29 cellular contexts compared by ENCODE assay signal in the genomic region with DNA sequence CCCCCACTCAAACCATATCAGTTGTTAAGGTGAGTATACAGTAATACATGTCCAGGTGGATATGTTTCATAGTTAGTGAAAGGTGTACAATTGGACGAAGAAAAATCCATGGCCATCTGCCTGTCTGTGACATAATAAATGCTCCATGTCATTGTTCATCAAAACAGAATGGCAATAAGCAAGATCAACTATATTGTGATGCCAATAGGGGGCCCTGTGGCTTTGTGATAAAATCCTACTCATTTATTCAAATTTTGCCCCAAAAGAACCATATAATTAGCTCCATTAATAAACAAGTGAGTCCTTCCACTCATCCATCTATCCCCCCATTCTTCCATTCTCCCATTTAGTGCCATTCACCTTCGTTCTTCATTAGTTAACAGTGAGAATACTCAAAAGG.
DNase-seq lines count a peak whose midpoint lies in the region; ATAC-seq, FAIRE-seq and TF ChIP-seq lines count a peak whose summit lies in the region.
"Had no signal": no experiment of that assay in that cellular context is flagged by ENCODE, and none has a peak within 500 bp of the region (broad histone marks: within the 10 kb centered on the region; RNA-seq: fewer than 3 reads in every experiment).

No MANE protein-coding gene starts in this region.

- H3K9me3 Mint-ChIP-seq in stimulated activated naive CD8-positive, alpha-beta T cell treated with anti-CD3 and anti-CD28 coated beads, Interleukin-15, amount 100 ng/mL, for 72 hours = peaks cover 7 to 28% of the 10 kb centered on the region in 2 donors
- H3K9me3 Mint-ChIP-seq: activated T-helper 1 cell treated with anti-CD3 and anti-CD28 coated beads, Interleukin-12 subunit alpha, Interleukin-12 subunit beta, Interleukin-2, Interleukin-4 antibody, amounts not matched to agents 30 ng/mL and 10 ng/mL and 1 ng/mL, durations not matched to agents 14 hours and 24 hours and 36 hours; nephron progenitor cell; WTC11 had no signal

- no TSS peak for BruUV-seq in IMR-90 (replicated peaks; lab: Mats Ljungman, UMichigan)

- H3K4ac ChIP-seq in IMR-90 (ENCODE audit: low read depth, low read length) = no peak overlapping the region

- no peak overlapping the region for H3K4me3 Mint-ChIP-seq in stimulated activated naive CD8-positive, alpha-beta T cell treated with anti-CD3 and anti-CD28 coated beads, Interleukin-15, amount 100 ng/mL, for 72 hours
- H3K4me3 Mint-ChIP-seq: activated T-helper 1 cell treated with anti-CD3 and anti-CD28 coated beads, Interleukin-12 subunit alpha, Interleukin-12 subunit beta, Interleukin-2, Interleukin-4 antibody, amounts not matched to agents 30 ng/mL and 10 ng/mL and 1 ng/mL, durations not matched to agents 14 hours and 24 hours and 36 hours; CD4-positive, CD25-positive, alpha-beta regulatory T cell; nephron progenitor cell; stimulated activated naive B cell treated with anti-CD40 and anti-IgM and Interleukin-4, amounts not matched to agents 10 μg/mL and 1 μg/mL and 100 μg/mL, for 72 hours; WTC11 had no signal

- TF ChIP-seq POLR2A in IMR-90 (IDR thresholded peaks at IDR 0.05; ENCODE audit: low read depth, low read length) = no peak

- POLR2A ChIA-PET in IMR-90 (lab: Charles Lee; ENCODE audit: unreplicated experiment) = no interaction called here

- no peak overlapping the region for H2BK15ac ChIP-seq in IMR-90 (ENCODE audit: low read depth, low read length)

- no peak overlapping the region for H2AK5ac ChIP-seq in IMR-90 (ENCODE audit: low read depth, low read length)

- in situ Hi-C loops in IMR-90 (cut with MboI; ENCODE audit: low sequenced_read_pairs) (no loop called here), brain microvascular endothelial cell (cut with HindIII; ENCODE audit: low pct_ligation_motif_present, low sequenced_read_pairs) (no loop called here)

- dilution Hi-C loops in IMR-90 (cut with HindIII; ENCODE audit: low sequenced_read_pairs, unreplicated experiment) = no loop called here

- TF ChIP-seq RAD21 in IMR-90 (IDR thresholded peaks at IDR 0.05; ENCODE audit: low read length) = no peak

- H4K20me1 ChIP-seq in IMR-90 (ENCODE audit: insufficient read depth, low read length) = no peaks in the 10 kb centered on the region

- DNase-seq in NCI-H748 treated with DMSO at 0.1 percent for 48 hours (lab: John Stamatoyannopoulos, UW) = peak; percentile 52
- no peak for DNase-seq in NCI-H748 (lab: John Stamatoyannopoulos, UW; ENCODE audit: unreplicated experiment)
- DNase-seq in IMR-90 = no peak
- peak; percentile 14 for DNase-seq in WERI-Rb-1
- DNase-seq in brain microvascular endothelial cell = no peak
- DNase-seq in urothelium cell line (ENCODE audit: low spot score) = no peak
- no peak for DNase-seq in stimulated activated naive CD8-positive, alpha-beta T cell treated with anti-CD3 and anti-CD28 coated beads, Interleukin-15, amount 100 ng/mL, for 72 hours
- DNase-seq: activated CD4-positive, alpha-beta T cell treated with anti-CD3 and anti-CD28 coated beads, Interleukin-2, amount 50 U/mL, for 1 hour; activated naive CD4-positive, alpha-beta T cell treated with anti-CD3 and anti-CD28 coated beads, Interleukin-2, amount 50 U/mL, for 16 hours; CD4-positive, CD25-positive, alpha-beta regulatory T cell; DMS 273 treated with DMSO at 0.1 percent for 48 hours; GM23248; head of caudate nucleus; kidney glomerular epithelial cell; MV-4-11; NCI-H1930; nephron progenitor cell; pancreas; spleen; stimulated activated CD4-positive, alpha-beta T cell treated with anti-CD3 and anti-CD28 coated beads, Interleukin-2, amount 100 ng/mL, for 48 hours; stimulated activated naive B cell treated with anti-CD40 and anti-IgM and Interleukin-4, amounts not matched to agents 10 μg/mL and 1 μg/mL and 100 μg/mL, for 72 hours; SW 1271; T1000; testis had no signal

- H3K4me1 Mint-ChIP-seq in stimulated activated naive CD8-positive, alpha-beta T cell treated with anti-CD3 and anti-CD28 coated beads, Interleukin-15, amount 100 ng/mL, for 72 hours = no peaks in the 10 kb centered on the region
- H3K4me1 Mint-ChIP-seq: CD4-positive, CD25-positive, alpha-beta regulatory T cell; stimulated activated naive B cell treated with anti-CD40 and anti-IgM and Interleukin-4, amounts not matched to agents 10 μg/mL and 1 μg/mL and 100 μg/mL, for 72 hours had no signal

- H3K27me3 ChIP-seq in IMR-90 (ENCODE audit: control insufficient read depth, insufficient read depth, low read length) (no peaks in the 10 kb centered on the region), WERI-Rb-1 (ENCODE audit: insufficient read depth, low read depth, severe bottlenecking) (no peaks in the 10 kb centered on the region), brain microvascular endothelial cell (replicated peaks) (no peaks in the 10 kb centered on the region)
- H3K27me3 ChIP-seq: pancreas, spleen, testis, vagina had no signal

- H4K91ac ChIP-seq in IMR-90 (ENCODE audit: insufficient read depth, low read depth, low read length) = no peak overlapping the region

- no peak overlapping the region for H4K8ac ChIP-seq in IMR-90 (ENCODE audit: low read depth in 2 of 2, low read length in 2 of 2)

- no peaks in the 10 kb centered on the region for H3K4me1 ChIP-seq in IMR-90 (ENCODE audit: control insufficient read depth, insufficient read depth, low read length)
- H3K4me1 ChIP-seq: pancreas, spleen, testis, vagina had no signal

- FAIRE-seq in urothelium cell line (lab: Jason Lieb, UNC) = no peak
- FAIRE-seq: G401.6, GM18507, pancreas had no signal

- WGBS in IMR-90 (ENCODE audit: extremely low coverage in 2 of 2, insufficient read length in 1 of 2), 2 experiments = no CpG with 5 or more reads among the region's 2 CpGs

- H3K4me2 ChIP-seq in IMR-90 (ENCODE audit: low read depth, low read length) = no peak overlapping the region

- no peaks in the 10 kb centered on the region for H3K27me3 Mint-ChIP-seq in stimulated activated naive CD8-positive, alpha-beta T cell treated with anti-CD3 and anti-CD28 coated beads, Interleukin-15, amount 100 ng/mL, for 72 hours
- H3K27me3 Mint-ChIP-seq: stimulated activated naive B cell treated with anti-CD40 and anti-IgM and Interleukin-4, amounts not matched to agents 10 μg/mL and 1 μg/mL and 100 μg/mL, for 72 hours had no signal

- no peak overlapping the region for H2BK120ac ChIP-seq in IMR-90 (ENCODE audit: low read depth, low read length)

- H2BK5ac ChIP-seq in IMR-90 (ENCODE audit: low read depth, low read length, poor library complexity, severe bottlenecking) = no peak overlapping the region

- no peak overlapping the region for H2AFZ ChIP-seq in IMR-90 (replicated peaks; ENCODE audit: low read length, poor library complexity)
- H2AFZ ChIP-seq: GM23248 had no signal

- no peak overlapping the region for H3K23ac ChIP-seq in IMR-90 (ENCODE audit: low read depth, low read length)

- no peak overlapping the region for H2BK20ac ChIP-seq in IMR-90 (ENCODE audit: low read depth, low read length)

- no peaks in the 10 kb centered on the region for H3K9me1 ChIP-seq in IMR-90 (ENCODE audit: insufficient read depth, low read length)

- H3K36me3 ChIP-seq in IMR-90 (ENCODE audit: control insufficient read depth, insufficient read depth, low read length) (no peaks in the 10 kb centered on the region), WERI-Rb-1 (no peaks in the 10 kb centered on the region), brain microvascular endothelial cell (replicated peaks) (no peaks in the 10 kb centered on the region)
- H3K36me3 ChIP-seq: pancreas, spleen, vagina had no signal

- H3K9me3 ChIP-seq in IMR-90 (ENCODE audit: control insufficient read depth, insufficient read depth, low read length) (no peaks in the 10 kb centered on the region), WERI-Rb-1 (ENCODE audit: severe bottlenecking) (no peaks in the 10 kb centered on the region)
- H3K9me3 ChIP-seq: pancreas, spleen, testis, vagina had no signal

- H3K4me3 ChIP-seq in IMR-90 (ENCODE audit: insufficient read depth, low read depth, low read length) (no peak overlapping the region), WERI-Rb-1 (ENCODE audit: low read depth, low read length) (no peak overlapping the region), brain microvascular endothelial cell (ENCODE audit: low read depth, low read length) (no peak overlapping the region)
- H3K4me3 ChIP-seq: GM23248, pancreas, spleen, testis, vagina had no signal

- H3K27ac ChIP-seq in IMR-90 (ENCODE audit: insufficient read depth, low read length) (no peak overlapping the region), WERI-Rb-1 (peak overlapping the region; percentile 25; the same call in 1 of the 2 replicates), brain microvascular endothelial cell (no peak overlapping the region)
- H3K27ac ChIP-seq: GM23248, pancreas, spleen, testis, vagina had no signal

- H3K27ac Mint-ChIP-seq in stimulated activated naive CD8-positive, alpha-beta T cell treated with anti-CD3 and anti-CD28 coated beads, Interleukin-15, amount 100 ng/mL, for 72 hours = no peak overlapping the region
- H3K27ac Mint-ChIP-seq: activated T-helper 1 cell treated with anti-CD3 and anti-CD28 coated beads, Interleukin-12 subunit alpha, Interleukin-12 subunit beta, Interleukin-2, Interleukin-4 antibody, amounts not matched to agents 30 ng/mL and 10 ng/mL and 1 ng/mL, durations not matched to agents 14 hours and 24 hours and 36 hours; CD4-positive, CD25-positive, alpha-beta regulatory T cell; stimulated activated naive B cell treated with anti-CD40 and anti-IgM and Interleukin-4, amounts not matched to agents 10 μg/mL and 1 μg/mL and 100 μg/mL, for 72 hours; WTC11 had no signal

- no peak overlapping the region for H3K18ac ChIP-seq in IMR-90 (ENCODE audit: low read depth, low read length)

- ATAC-seq in IMR-90 (ENCODE audit: low read depth) = no peak
- ATAC-seq in stimulated activated naive CD8-positive, alpha-beta T cell treated with anti-CD3 and anti-CD28 coated beads, Interleukin-15, amount 100 ng/mL, for 72 hours = no peak
- ATAC-seq: stimulated activated naive B cell treated with anti-CD40 and anti-IgM and Interleukin-4, amounts not matched to agents 10 μg/mL and 1 μg/mL and 100 μg/mL, for 72 hours had no signal

- intact Hi-C loops in IMR-90 (cut with micrococcal nuclease) = no loop called here

- peak; percentile 16; the same call in 1 of the 2 replicates for TF ChIP-seq CTCF in IMR-90 (conservative IDR thresholded peaks at IDR 0.05; ENCODE audit: low read depth, low read length)
- TF ChIP-seq CTCF in WERI-Rb-1 (IDR thresholded peaks at IDR 0.05; ENCODE audit: low read depth, low read length) = no peak
- TF ChIP-seq CTCF in brain microvascular endothelial cell (IDR thresholded peaks at IDR 0.05; ENCODE audit: low read depth, low read length, missing control alignments) = no peak

- H3K79me1 ChIP-seq in IMR-90 (ENCODE audit: low read depth in 1 of 2, low read length in 2 of 2) = no peaks in the 10 kb centered on the region

- H4K5ac ChIP-seq in IMR-90 (ENCODE audit: low read depth, low read length) = no peak overlapping the region

- no peak overlapping the region for H3K56ac ChIP-seq in IMR-90 (ENCODE audit: extremely low read depth, insufficient read depth, low read length)

- CTCF ChIA-PET in IMR-90 (lab: Yijun Ruan, JAX) = no interaction called here

- H2AK9ac ChIP-seq in IMR-90 (replicated peaks; ENCODE audit: low read depth, low read length, poor library complexity) = no peak overlapping the region

- no peak overlapping the region for H3K9ac ChIP-seq in IMR-90 (ENCODE audit: low read depth, low read length)
- H3K9ac ChIP-seq: GM23248 had no signal

- H3K14ac ChIP-seq in IMR-90 (replicated peaks; ENCODE audit: low read depth, low read length) = no peak overlapping the region

Comparison
In these comparisons a context has a peak if more than half of its experiments do, and no peak if none do; other contexts are left out.
1. DNase-seq: peak in NCI-H748 treated with DMSO at 0.1 percent for 48 hours (single experiment) and WERI-Rb-1 (single experiment); none in NCI-H748 (single experiment), IMR-90 (single experiment), brain microvascular endothelial cell (single experiment), urothelium cell line (single experiment) and stimulated activated naive CD8-positive, alpha-beta T cell treated with anti-CD3 and anti-CD28 coated beads, Interleukin-15, amount 100 ng/mL, for 72 hours (0 of 2).